Comparison of ENCODE assay signal across 9 cellular contexts in the genomic region with DNA sequence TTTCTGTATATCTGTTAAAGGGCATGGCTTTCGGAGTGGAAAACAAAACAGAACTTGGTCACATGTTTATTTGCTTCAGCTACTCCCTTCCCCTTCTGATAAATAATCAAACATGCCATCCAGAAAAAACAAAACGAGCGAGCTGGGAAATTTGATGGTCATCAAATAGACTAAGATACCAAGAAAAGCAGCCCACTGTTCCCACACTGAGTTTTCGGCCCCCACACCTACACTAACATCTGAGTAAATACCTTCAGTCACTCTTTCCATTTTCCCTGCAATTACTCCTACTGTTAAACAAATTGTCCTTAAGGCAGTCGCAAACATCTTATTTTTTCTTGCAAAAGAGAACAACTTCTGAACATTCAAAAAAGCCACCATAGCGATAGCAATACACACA.
DNase-seq lines count a peak whose midpoint lies in the region; TF ChIP-seq lines count a peak whose summit lies in the region.
"Had no signal": no experiment of that assay in that cellular context is flagged by ENCODE, and none has a peak within 500 bp of the region (broad histone marks: within the 10 kb centered on the region; RNA-seq: fewer than 3 reads in every experiment).

No MANE protein-coding gene starts in this region.

- H3K4me3 ChIP-seq in BE2C (ENCODE audit: low read depth, low read length) (peak overlapping the region; percentile 59), OCI-LY1 (ENCODE audit: low read depth, low read length, poor library complexity, severe bottlenecking) (peak overlapping the region; percentile 81), dorsolateral prefrontal cortex (peak overlapping the region; percentile 30 to 75 (median 60)), neutrophil (ENCODE audit: low read depth in 1 of 2, low read length in 1 of 2) (peak overlapping the region; percentile 56 to 67), PC-9 (no peak overlapping the region)

- POLR2A ChIA-PET in PC-9 (lab: Charles Lee; ENCODE audit: unreplicated experiment): interaction anchor here (0.7 kb wide), 1 partner anchor 58 kb away, joined by 3 read pairs; no protein-coding TSS in a partner anchor

- no peaks in the 10 kb centered on the region for H3K27me3 ChIP-seq in BE2C
- H3K27me3 ChIP-seq in OCI-LY1 (ENCODE audit: insufficient read depth, low read length): no peaks in the 10 kb centered on the region
- no peaks in the 10 kb centered on the region for H3K27me3 ChIP-seq in dorsolateral prefrontal cortex
- H3K27me3 ChIP-seq in neutrophil: no peaks in the 10 kb centered on the region
- H3K27me3 ChIP-seq in PC-9 (ENCODE audit: insufficient read depth, low read depth): no peaks in the 10 kb centered on the region

- H3K27ac ChIP-seq in OCI-LY1 (ENCODE audit: low read depth, low read length, poor library complexity, severe bottlenecking): peak overlapping the region; percentile 88
- H3K27ac ChIP-seq in dorsolateral prefrontal cortex: peak overlapping the region in 53 of 59 donors; percentile 7 to 93 (median 82)
- peak overlapping the region; percentile 90 for H3K27ac ChIP-seq in neutrophil
- no peak overlapping the region for H3K27ac ChIP-seq in PC-9

- peaks cover 16% of the 10 kb centered on the region for H3K4me1 ChIP-seq in BE2C
- H3K4me1 ChIP-seq in OCI-LY1 (ENCODE audit: insufficient read depth, low read length, severe bottlenecking): peaks cover 81% of the 10 kb centered on the region
- H3K4me1 ChIP-seq in neutrophil (ENCODE audit: control insufficient read depth in 1 of 2, insufficient read depth in 1 of 2, low read depth in 1 of 2, low read length in 1 of 2): peaks cover 20 to 33% of the 10 kb centered on the region in 2 experiments
- no peaks in the 10 kb centered on the region for H3K4me1 ChIP-seq in PC-9 (replicated peaks; ENCODE audit: insufficient read depth)

- H3K36me3 ChIP-seq in BE2C (no peaks in the 10 kb centered on the region), OCI-LY1 (ENCODE audit: insufficient read depth, low read length) (peaks cover 8% of the 10 kb centered on the region; the same call in 1 of the 2 replicates), neutrophil (no peaks in the 10 kb centered on the region), PC-9 (ENCODE audit: low read depth) (no peaks in the 10 kb centered on the region)

- H4K20me1 ChIP-seq in OCI-LY1 (ENCODE audit: insufficient read depth, low read length): no peaks in the 10 kb centered on the region
- H4K20me1 ChIP-seq in PC-9 (ENCODE audit: insufficient read depth): no peaks in the 10 kb centered on the region

- H3K9me3 ChIP-seq in BE2C: no peaks in the 10 kb centered on the region
- H3K9me3 ChIP-seq in OCI-LY1 (ENCODE audit: low read length): no peaks in the 10 kb centered on the region
- no peaks in the 10 kb centered on the region for H3K9me3 ChIP-seq in neutrophil
- H3K9me3 ChIP-seq in PC-9 (ENCODE audit: insufficient read depth, low read depth): no peaks in the 10 kb centered on the region

- peak overlapping the region; percentile 80 for H3K9ac ChIP-seq in OCI-LY1 (ENCODE audit: low read length)

- H2AFZ ChIP-seq in OCI-LY1 (ENCODE audit: low read length) (no peak overlapping the region), PC-9 (no peak overlapping the region)

- no TSS peak for BruUV-seq in PC-9 (replicated peaks; lab: Mats Ljungman, UMichigan)

- CTCF ChIA-PET in PC-9 (lab: Charles Lee): interaction anchor here (0.6 kb wide), 1 partner anchor 1449 kb away, joined by 7 read pairs; no protein-coding TSS in a partner anchor

- TF ChIP-seq CTCF in BE2C (IDR thresholded peaks at IDR 0.05; ENCODE audit: low read depth, low read length): no peak
- no peak for TF ChIP-seq CTCF in OCI-LY1 (IDR thresholded peaks at IDR 0.05; ENCODE audit: low read length)
- TF ChIP-seq CTCF in dorsolateral prefrontal cortex (IDR thresholded peaks at IDR 0.05 in 54 of 56, conservative IDR thresholded peaks at IDR 0.05 in 2 of 56; ENCODE audit: low read depth in 1 of 56, partially characterized antibody in 56 of 56): no peak
- TF ChIP-seq CTCF in neutrophil (IDR thresholded peaks at IDR 0.05): no peak
- no peak for TF ChIP-seq CTCF in PC-9 (conservative IDR thresholded peaks at IDR 0.05)

- H3K79me2 ChIP-seq in OCI-LY1 (ENCODE audit: insufficient read depth, low read length) (peaks cover 63% of the 10 kb centered on the region), PC-9 (ENCODE audit: low read depth) (no peaks in the 10 kb centered on the region)

- no peaks in the 10 kb centered on the region for H3F3A ChIP-seq in OCI-LY1 (ENCODE audit: insufficient read depth, low read length)
- no peaks in the 10 kb centered on the region for H3F3A ChIP-seq in PC-9 (ENCODE audit: insufficient read depth, low read depth)

- no peak for DNase-seq in BE2C
- no peak for DNase-seq in dorsolateral prefrontal cortex
- no peak for DNase-seq in DMS79 treated with DMSO at 0.1 percent for 48 hours (lab: John Stamatoyannopoulos, UW)
- no peak for DNase-seq in PC-9
- no peak for DNase-seq in epidermal melanocyte (ENCODE audit: insufficient read length, low spot score)
- no peak for DNase-seq in amniotic stem cell (lab: John Stamatoyannopoulos, UW)
- DNase-seq: effector CD8-positive, alpha-beta T cell had no signal

- H3K9me2 ChIP-seq in OCI-LY1 (ENCODE audit: low read depth, low read length): no peaks in the 10 kb centered on the region
- no peaks in the 10 kb centered on the region for H3K9me2 ChIP-seq in PC-9 (ENCODE audit: insufficient read depth)

- intact Hi-C loops in dorsolateral prefrontal cortex (cut with DNase I) (no loop called here), PC-9 (cut with micrococcal nuclease; ENCODE audit: unreplicated experiment) (no loop called here)

- H3K4me2 ChIP-seq in OCI-LY1 (ENCODE audit: low read length): peak overlapping the region; percentile 81
- no peak overlapping the region for H3K4me2 ChIP-seq in PC-9
